In the genomic region with DNA sequence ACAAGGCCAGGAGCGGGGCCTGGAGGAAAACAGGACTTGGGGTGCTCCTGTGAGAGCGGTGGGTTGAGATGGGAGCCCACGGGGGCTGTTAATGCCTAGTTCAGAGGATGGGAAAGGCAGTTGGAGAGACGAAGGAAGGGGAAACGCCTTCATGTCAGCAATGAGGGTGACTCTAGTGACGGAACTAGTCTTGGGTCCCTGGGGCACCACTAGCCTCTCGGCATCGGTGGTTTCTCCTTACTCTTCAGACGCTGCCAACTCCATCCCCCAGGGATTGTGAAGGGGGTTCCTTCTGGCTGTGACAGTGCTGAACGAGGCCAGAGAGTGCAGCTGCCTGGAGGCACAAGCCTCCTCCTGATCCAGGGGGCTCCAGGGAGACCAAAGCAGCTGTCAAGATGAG, we compare ENCODE assay signal across 6 cellular contexts. TPM values are rescaled to one million over a fixed set of nuclear protein-coding genes. Genes with fewer than 3 reads are reported as not detected.
DNase-seq lines count a peak whose midpoint lies in the region; ATAC-seq and TF ChIP-seq lines count a peak whose summit lies in the region.

No MANE protein-coding gene starts in this region.

- peaks cover 33% of the 10 kb centered on the region for H3K4me1 Mint-ChIP-seq in activated CD4-positive, alpha-beta T cell treated with anti-CD3 and anti-CD28 coated beads for 36 hours

- H3K27ac ChIP-seq in thoracic aorta, result peak overlapping the region; percentile 89 to 91

- intact Hi-C loops in activated CD4-positive, alpha-beta T cell treated with anti-CD3 and anti-CD28 coated beads for 36 hours (cut with DNase I, micrococcal nuclease), result loop anchor here in 1 of 2 experiments (1.0 kb wide), 1 partner anchor 9 kb away; a partner anchor contains a TSS

- no peaks in the 10 kb centered on the region for H3K27me3 ChIP-seq in thoracic aorta (replicated peaks; ENCODE audit: insufficient read depth)

- H3K4me3 Mint-ChIP-seq in activated CD4-positive, alpha-beta T cell treated with anti-CD3 and anti-CD28 coated beads for 36 hours, result peak overlapping the region; percentile 93

- peaks cover 17% of the 10 kb centered on the region for H3K36me3 Mint-ChIP-seq in activated CD4-positive, alpha-beta T cell treated with anti-CD3 and anti-CD28 coated beads for 36 hours (ENCODE audit: low read depth)

- no peaks in the 10 kb centered on the region for H3K9me3 ChIP-seq in thoracic aorta

- H3K27ac Mint-ChIP-seq in activated CD4-positive, alpha-beta T cell treated with anti-CD3 and anti-CD28 coated beads for 36 hours, result peak overlapping the region; percentile 91

- peak; percentile 6 for ATAC-seq in activated CD4-positive, alpha-beta T cell treated with anti-CD3 and anti-CD28 coated beads for 36 hours
- ATAC-seq in thoracic aorta (ENCODE audit: insufficient number of reproducible peaks, low FRiP score, low read depth) (no peak), GM21717 (IDR thresholded peaks at IDR 0.05; ENCODE audit: unreplicated experiment) (no peak), HG03159 (IDR thresholded peaks at IDR 0.05; ENCODE audit: unreplicated experiment) (no peak)

- no peaks in the 10 kb centered on the region for H3K27me3 Mint-ChIP-seq in activated CD4-positive, alpha-beta T cell treated with anti-CD3 and anti-CD28 coated beads for 36 hours

- no peaks in the 10 kb centered on the region for H3K36me3 ChIP-seq in thoracic aorta

- CTCF ChIA-PET in activated CD4-positive, alpha-beta T cell treated with anti-CD3 and anti-CD28 coated beads for 36 hours (lab: Charles Lee), result interaction anchor here (0.6 to 1.8 kb wide), 11 partner anchors 9 to 192 kb away, joined by 3 to 6 read pairs (median 3); a partner anchor contains a TSS

- peak overlapping the region; percentile 82 for H3K4me3 ChIP-seq in thoracic aorta

- H3K4me1 ChIP-seq in thoracic aorta (ENCODE audit: control insufficient read depth in 1 of 2, low read depth in 2 of 2), result peaks cover 10 to 30% of the 10 kb centered on the region in 2 donors

- no peak for TF ChIP-seq CTCF in thoracic aorta (IDR thresholded peaks at IDR 0.05)

- no peaks in the 10 kb centered on the region for H3K9me3 Mint-ChIP-seq in activated CD4-positive, alpha-beta T cell treated with anti-CD3 and anti-CD28 coated beads for 36 hours (ENCODE audit: low read depth)

- POLR2A ChIA-PET in activated CD4-positive, alpha-beta T cell treated with anti-CD3 and anti-CD28 coated beads for 36 hours (lab: Charles Lee), result no interaction called here

- DNase-seq in activated CD4-positive, alpha-beta T cell treated with anti-CD3 and anti-CD28 coated beads for 36 hours, result no peak
- no peak for DNase-seq in activated CD4-positive, alpha-beta T cell treated with anti-CD3 and anti-CD28 coated beads for 4 hours
- DNase-seq in germinal center (ENCODE audit: low spot score) (peak; percentile 38), thoracic aorta (ENCODE audit: low spot score) (no peak)

RNA-seq across cellular contexts. Expression of a gene that starts 0.7 kb away (rescaled TPM):
- 100 to 1,000 TPM in 1 of 2 experiments, 10 to 100 TPM in 1; 98.2 to 124 TPM for total RNA-seq in activated CD4-positive, alpha-beta T cell treated with anti-CD3 and anti-CD28 coated beads for 36 hours
- total RNA-seq in thoracic aorta, result 10 to 100 TPM; 31.3 to 34.0 TPM

RNA-seq across cellular contexts. Expression of a gene that starts 9.2 kb away (rescaled TPM):
- total RNA-seq in activated CD4-positive, alpha-beta T cell treated with anti-CD3 and anti-CD28 coated beads for 36 hours, result under 1 TPM; 0.18 to 0.28 TPM
- 1 to 10 TPM in 1 of 2 donors, not detected in 1; 1.2 TPM for total RNA-seq in thoracic aorta

RNA-seq across cellular contexts. Expression of a gene that starts 9.6 kb away (rescaled TPM):
- total RNA-seq in activated CD4-positive, alpha-beta T cell treated with anti-CD3 and anti-CD28 coated beads for 36 hours, result 10 to 100 TPM; 32.6 to 43.0 TPM
- total RNA-seq in thoracic aorta, result 100 to 1,000 TPM; 113 to 152 TPM

RNA-seq across cellular contexts. Expression of a gene that starts 20.6 kb away (rescaled TPM):
- 10 to 100 TPM; 61.4 to 69.4 TPM for total RNA-seq in activated CD4-positive, alpha-beta T cell treated with anti-CD3 and anti-CD28 coated beads for 36 hours
- 10 to 100 TPM; 32.3 to 43.1 TPM for total RNA-seq in thoracic aorta

RNA-seq across cellular contexts. Expression of a gene that starts 37.2 kb away (rescaled TPM):
- 10 to 100 TPM; 32.0 to 32.9 TPM for total RNA-seq in activated CD4-positive, alpha-beta T cell treated with anti-CD3 and anti-CD28 coated beads for 36 hours
- total RNA-seq in thoracic aorta, result 1 to 10 TPM; 2.5 to 2.7 TPM
